Comparison of ENCODE assay signal across 19 cellular contexts in the genomic region with DNA sequence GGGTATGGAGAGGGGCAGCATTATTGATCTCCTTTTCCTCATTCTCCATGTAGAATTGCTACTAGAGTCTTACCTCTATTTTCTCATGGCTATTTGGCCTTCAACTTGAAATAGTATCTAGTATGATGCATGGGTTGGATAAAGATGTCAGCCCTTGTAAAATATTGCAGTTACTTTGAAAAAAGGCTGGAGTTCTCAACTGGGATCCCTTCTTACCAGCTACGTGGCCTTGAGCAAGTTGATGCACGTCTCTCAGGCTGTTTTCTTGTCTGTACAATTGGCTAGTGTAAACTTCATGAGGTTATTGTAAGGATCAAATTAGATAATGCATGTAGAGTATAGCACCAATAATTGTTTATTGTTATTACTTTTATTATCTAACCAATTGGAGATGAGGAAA. TPM values are rescaled to one million over a fixed set of nuclear protein-coding genes. Genes with fewer than 3 reads are reported as not detected.
DNase-seq lines count a peak whose midpoint lies in the region; ATAC-seq, FAIRE-seq and TF ChIP-seq lines count a peak whose summit lies in the region.
"Had no signal": no experiment of that assay in that cellular context is flagged by ENCODE, and none has a peak within 500 bp of the region (broad histone marks: within the 10 kb centered on the region; RNA-seq: fewer than 3 reads in every experiment).

No MANE protein-coding gene starts in this region.

- H3K9me3 ChIP-seq in RWPE2 (ENCODE audit: severe bottlenecking), result no peaks in the 10 kb centered on the region
- H3K9me3 ChIP-seq in psoas muscle, result no peaks in the 10 kb centered on the region
- no peaks in the 10 kb centered on the region for H3K9me3 ChIP-seq in esophagus muscularis mucosa
- H3K9me3 ChIP-seq: Caco-2, HAP-1 had no signal

- H3K36me3 ChIP-seq in RWPE2 (ENCODE audit: low read depth) (no peaks in the 10 kb centered on the region), bronchial epithelial cell (ENCODE audit: control insufficient read depth, insufficient read depth, low read length) (no peaks in the 10 kb centered on the region), psoas muscle (ENCODE audit: insufficient read depth in 1 of 2, low read depth in 1 of 2) (no peaks in the 10 kb centered on the region), esophagus muscularis mucosa (no peaks in the 10 kb centered on the region)
- H3K36me3 ChIP-seq: HAP-1 had no signal

- ATAC-seq in RWPE2 (ENCODE audit: low read depth) (peak; percentile 54), psoas muscle (peak in 1 of 4 donors; percentile 12)
- ATAC-seq: CD8-positive, alpha-beta T cell had no signal

- H3K4me1 ChIP-seq in RWPE2 (ENCODE audit: insufficient read depth, poor library complexity, severe bottlenecking) (peaks cover 6% of the 10 kb centered on the region), psoas muscle (peaks cover 49% of the 10 kb centered on the region), esophagus muscularis mucosa (no peaks in the 10 kb centered on the region)
- H3K4me1 ChIP-seq: Caco-2, HAP-1 had no signal

- H3K27me3 ChIP-seq in RWPE2 (ENCODE audit: insufficient read depth, poor library complexity, severe bottlenecking), result no peaks in the 10 kb centered on the region
- H3K27me3 ChIP-seq in bronchial epithelial cell (ENCODE audit: control insufficient read depth, insufficient read depth, low read length), result no peaks in the 10 kb centered on the region
- H3K27me3 ChIP-seq in psoas muscle (ENCODE audit: insufficient read depth in 3 of 3, low read length in 2 of 3), result no peaks in the 10 kb centered on the region
- no peaks in the 10 kb centered on the region for H3K27me3 ChIP-seq in esophagus muscularis mucosa

- TF ChIP-seq EP300 in esophagus muscularis mucosa (IDR thresholded peaks at IDR 0.05), result no peak

- intact Hi-C loops in psoas muscle (cut with DNase I), result no loop called here
- intact Hi-C loops in esophagus muscularis mucosa (cut with DNase I), result no loop called here

- TF ChIP-seq POLR2A in esophagus muscularis mucosa (IDR thresholded peaks at IDR 0.05; ENCODE audit: low read depth), result no peak

- 54 to 58% (median 56%) methylated on average over 2 of the region's 2 CpGs for WGBS in psoas muscle, 3 donors
- 94% methylated on average over 2 of the region's 2 CpGs for WGBS in esophagus muscularis mucosa

- DNase-seq in RWPE2 (ENCODE audit: low spot score), result no peak
- peak; percentile 76 for DNase-seq in bronchial epithelial cell (ENCODE audit: low read depth)
- DNase-seq in psoas muscle, result no peak
- no peak for DNase-seq in HT-29 (ENCODE audit: low spot score)
- no peak for DNase-seq in esophagus muscularis mucosa (ENCODE audit: extremely low spot score)
- no peak for DNase-seq in C1 segment of cervical spinal cord (lab: John Stamatoyannopoulos, UW)
- DNase-seq: Caco-2; CD4-positive, CD25-positive, alpha-beta regulatory T cell; CD8-positive, alpha-beta T cell; DMS153; DND-41; GOT3 had no signal

- H3K27ac ChIP-seq in RWPE2 (ENCODE audit: poor library complexity, severe bottlenecking) (no peak overlapping the region), psoas muscle (peak overlapping the region; percentile 70), esophagus muscularis mucosa (replicated peaks in 1 of 4) (no peak overlapping the region)
- H3K27ac ChIP-seq: C4-2B had no signal

- H3K4me3 ChIP-seq in RWPE2 (ENCODE audit: severe bottlenecking), result no peak overlapping the region
- no peak overlapping the region for H3K4me3 ChIP-seq in bronchial epithelial cell (ENCODE audit: low read depth, low read length)
- no peak overlapping the region for H3K4me3 ChIP-seq in psoas muscle
- no peak overlapping the region for H3K4me3 ChIP-seq in esophagus muscularis mucosa
- H3K4me3 ChIP-seq: HAP-1 had no signal

- TF ChIP-seq CTCF in RWPE2 (IDR thresholded peaks at IDR 0.05; ENCODE audit: poor library complexity, severe bottlenecking) (no peak), bronchial epithelial cell (IDR thresholded peaks at IDR 0.05; ENCODE audit: insufficient read depth, low read length, severe bottlenecking) (no peak), psoas muscle (IDR thresholded peaks at IDR 0.05) (no peak), esophagus muscularis mucosa (IDR thresholded peaks at IDR 0.05) (no peak)

- no peak for FAIRE-seq in bronchial epithelial cell (lab: Jason Lieb, UNC)
- FAIRE-seq: G401.6, GM12892, H54 had no signal

RNA-seq across cellular contexts. Expression of a gene that starts 50.2 kb away (rescaled TPM):
- total RNA-seq in bronchial epithelial cell (3.2 and 5.1 TPM in 2 replicates), psoas muscle (1 to 10 TPM; 2.0 to 5.7 (median 2.5) TPM), esophagus muscularis mucosa (1 to 10 TPM; 2.8 to 5.5 (median 5.3) TPM)
- polyA plus RNA-seq in psoas muscle, result 1 to 10 TPM in 1 of 3 donors, under 1 TPM in 2; 0.59 to 1.5 (median 0.72) TPM
- total RNA-seq in HT-29 (2014; rRNA removed; shearing (Covaris generic)), result 0.76 and 2.5 TPM in 2 replicates

RNA-seq across cellular contexts. Expression of a gene that starts 56.1 kb away (rescaled TPM):
- 0.53 and 1.0 TPM in 2 replicates for total RNA-seq in bronchial epithelial cell
- under 1 TPM in 1 of 4 donors, not detected in 3; 0.21 TPM for total RNA-seq in psoas muscle
- polyA plus RNA-seq in psoas muscle, result under 1 TPM in 1 of 3 donors, not detected in 2; 0.01 TPM
- total RNA-seq in HT-29 (2014; rRNA removed; shearing (Covaris generic)), result not detected in 2 replicates
- total RNA-seq in esophagus muscularis mucosa, result under 1 TPM in 2 of 4 donors, not detected in 2; 0.17 to 0.42 TPM
- total RNA-seq: A172; A673; Caco-2; CD4-positive, CD25-positive, alpha-beta regulatory T cell; CD8-positive, alpha-beta T cell had no signal
- polyA plus RNA-seq: CD4-positive, CD25-positive, alpha-beta regulatory T cell had no signal
